1 cellular context compared by ENCODE assay signal in the genomic region with DNA sequence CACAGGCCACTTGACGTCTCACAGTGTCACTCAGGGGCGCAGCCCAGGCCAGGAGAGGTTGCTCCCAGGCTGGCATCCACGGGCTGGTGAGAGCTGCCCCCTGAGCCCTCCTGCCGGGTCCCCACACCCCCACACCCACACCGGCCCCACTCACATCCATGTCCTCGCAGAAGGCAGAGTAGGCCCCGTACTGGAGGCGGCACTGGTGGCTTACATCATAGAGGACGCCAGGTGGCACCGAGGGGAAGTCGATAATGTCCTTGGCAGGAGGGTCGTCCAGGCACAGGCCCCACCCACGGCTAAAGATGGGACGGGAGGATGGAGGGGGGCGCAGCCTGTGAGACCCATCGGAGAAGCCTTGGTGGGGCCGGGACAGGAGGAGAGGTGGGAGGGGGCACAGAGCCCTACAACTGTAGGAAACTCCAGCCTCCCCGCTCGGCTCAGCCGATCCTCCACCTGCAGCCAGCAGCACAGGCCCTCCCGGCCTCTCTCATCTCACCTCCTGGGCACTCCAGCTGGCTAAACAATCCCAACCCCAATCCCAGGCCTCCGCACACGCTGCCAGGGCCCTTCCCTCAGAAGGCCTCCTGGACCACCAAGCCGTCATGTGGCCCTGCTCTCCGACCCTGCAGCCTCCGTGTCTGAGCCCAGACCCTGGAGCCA. TPM values are rescaled to one million over a fixed set of nuclear protein-coding genes. Genes with fewer than 3 reads are reported as not detected.
"Had no signal": no experiment of that assay in that cellular context is flagged by ENCODE, and none has a peak within 500 bp of the region (broad histone marks: within the 10 kb centered on the region; RNA-seq: fewer than 3 reads in every experiment).

No MANE protein-coding gene starts in this region.

RNA-seq across cellular contexts. Expression of a gene that starts 33.8 kb away (rescaled TPM):
- polyA plus RNA-seq: naive thymus-derived CD4-positive, alpha-beta T cell had no signal
